Comparison of ENCODE assay signal across 17 cellular contexts in the genomic region with DNA sequence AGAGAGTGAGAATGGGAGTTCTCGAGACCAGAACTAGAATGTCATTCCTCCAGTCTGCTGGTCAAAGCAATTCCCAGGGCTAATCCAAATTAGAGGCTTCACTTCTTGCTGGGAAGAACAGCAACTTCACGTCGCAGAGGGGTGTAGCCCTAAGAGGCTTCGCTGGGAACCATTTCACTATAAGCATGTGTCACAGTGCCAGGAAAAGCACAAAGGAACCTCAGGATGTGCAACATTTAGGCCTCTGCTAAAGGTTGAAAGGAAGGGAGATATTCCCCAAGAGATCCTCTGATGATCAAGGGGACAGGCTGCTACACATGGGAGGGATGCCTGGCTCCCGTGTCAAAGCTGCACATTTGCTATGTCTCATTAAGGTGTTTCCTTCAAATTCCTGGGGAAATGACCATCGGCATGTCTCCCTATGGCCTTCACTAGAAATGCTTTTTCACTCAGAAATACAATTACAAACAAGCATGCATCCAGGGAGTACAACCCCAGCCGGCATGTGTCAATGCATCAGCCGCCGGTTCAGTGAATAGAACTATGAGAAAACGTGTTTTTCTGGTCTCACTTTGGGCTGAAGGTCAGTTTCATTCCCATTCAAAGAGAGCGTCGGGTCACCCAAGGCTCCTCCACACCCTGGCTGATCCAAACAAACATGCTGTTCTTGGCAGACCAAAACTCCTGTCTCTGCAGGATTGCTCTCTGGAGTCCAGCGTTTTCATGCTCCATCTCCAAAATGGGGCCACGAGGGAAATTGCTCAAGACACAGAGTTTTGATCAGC. TPM values are rescaled to one million over a fixed set of nuclear protein-coding genes. Genes with fewer than 3 reads are reported as not detected.
DNase-seq lines count a peak whose midpoint lies in the region; ATAC-seq and TF ChIP-seq lines count a peak whose summit lies in the region.
"Had no signal": no experiment of that assay in that cellular context is flagged by ENCODE, and none has a peak within 500 bp of the region (broad histone marks: within the 10 kb centered on the region; RNA-seq: fewer than 3 reads in every experiment).

No MANE protein-coding gene starts in this region.

- H3K27ac ChIP-seq in skeletal muscle tissue (ENCODE audit: low read depth, low read length) = peak overlapping the region; percentile 29

- H3K27ac Mint-ChIP-seq in type B pancreatic cell = peak overlapping the region; percentile 25
- H3K27ac Mint-ChIP-seq in CD14-positive monocyte = no peak overlapping the region
- H3K27ac Mint-ChIP-seq: CD4-positive, alpha-beta memory T cell had no signal

- H3K4me1 Mint-ChIP-seq in type B pancreatic cell (ENCODE audit: unreplicated experiment) = peaks cover 13% of the 10 kb centered on the region
- no peaks in the 10 kb centered on the region for H3K4me1 Mint-ChIP-seq in CD14-positive monocyte
- H3K4me1 Mint-ChIP-seq: CD4-positive, alpha-beta memory T cell had no signal

- H3K4me1 ChIP-seq in skeletal muscle tissue (ENCODE audit: control insufficient read depth in 3 of 3, insufficient read depth in 3 of 3, low read length in 3 of 3) = peaks cover 3 to 13% (median 5%) of the 10 kb centered on the region in 3 donors

- peak; percentile 96 for ATAC-seq in left ventricle myocardium superior

- TF ChIP-seq CTCF in choroid plexus epithelial cell (conservative IDR thresholded peaks at IDR 0.05; ENCODE audit: low read depth, low read length) = no peak
- TF ChIP-seq CTCF in type B pancreatic cell (conservative IDR thresholded peaks at IDR 0.05) = no peak
- no peak for TF ChIP-seq CTCF in CD14-positive monocyte (IDR thresholded peaks at IDR 0.05)

- H3K27me3 Mint-ChIP-seq in type B pancreatic cell = peaks cover 15% of the 10 kb centered on the region
- peaks cover 0 to 3% (median 3%) of the 10 kb centered on the region in 3 donors for H3K27me3 Mint-ChIP-seq in CD14-positive monocyte (ENCODE audit: low read depth in 3 of 3)

- intact Hi-C loops in left ventricle myocardium superior (cut with micrococcal nuclease) (no loop called here), CD14-positive monocyte (cut with micrococcal nuclease) (no loop called here)

- H3K9me3 Mint-ChIP-seq in type B pancreatic cell (no peaks in the 10 kb centered on the region), CD14-positive monocyte (no peaks in the 10 kb centered on the region)

- no peaks in the 10 kb centered on the region for H3K36me3 ChIP-seq in skeletal muscle tissue (ENCODE audit: control insufficient read depth in 3 of 3, insufficient read depth in 3 of 3, low read length in 3 of 3)
- H3K36me3 ChIP-seq: SJSA1 had no signal

- no peak overlapping the region for H3K9ac ChIP-seq in skeletal muscle tissue (ENCODE audit: low read depth in 1 of 3, low read length in 3 of 3)

- H3K4me3 Mint-ChIP-seq in type B pancreatic cell = no peak overlapping the region
- no peak overlapping the region for H3K4me3 Mint-ChIP-seq in CD14-positive monocyte
- H3K4me3 Mint-ChIP-seq: CD4-positive, alpha-beta memory T cell had no signal

- DNase-seq in choroid plexus epithelial cell (ENCODE audit: low read depth) = peak; percentile 52
- DNase-seq in left ventricle myocardium superior = peak; percentile 53
- no peak for DNase-seq in type B pancreatic cell (ENCODE audit: extremely low spot score, unreplicated experiment)
- no peak for DNase-seq in NCI-H187 (lab: John Stamatoyannopoulos, UW)
- DNase-seq in NCI-H2107 (lab: John Stamatoyannopoulos, UW) = no peak
- no peak for DNase-seq in CD14-positive monocyte (ENCODE audit: low spot score)
- no peak for DNase-seq in NCI-H2029 (lab: John Stamatoyannopoulos, UW)
- DNase-seq: ACHN; CD4-positive, alpha-beta memory T cell; H7; Karpas-422; MM.1S; NCI-H1105; NCI-H187 treated with DMSO at 0.1 percent for 48 hours; NCI-H510A had no signal

- no peaks in the 10 kb centered on the region for H3K27me3 ChIP-seq in skeletal muscle tissue (ENCODE audit: control insufficient read depth in 3 of 3, insufficient read depth in 3 of 3, low read length in 3 of 3)
- H3K27me3 ChIP-seq: SJSA1 had no signal

- peaks cover 0 to 2% (median 0%) of the 10 kb centered on the region in 3 donors for H3K9me3 ChIP-seq in skeletal muscle tissue (ENCODE audit: control insufficient read depth in 3 of 3, low read length in 3 of 3)
- H3K9me3 ChIP-seq: SJSA1 had no signal

- no peak overlapping the region for H3K4me3 ChIP-seq in choroid plexus epithelial cell (ENCODE audit: low read depth, low read length)
- no peak overlapping the region for H3K4me3 ChIP-seq in skeletal muscle tissue (ENCODE audit: low read length in 3 of 3)
- H3K4me3 ChIP-seq: SJSA1 had no signal

- H3K36me3 Mint-ChIP-seq in type B pancreatic cell = no peaks in the 10 kb centered on the region
- no peaks in the 10 kb centered on the region for H3K36me3 Mint-ChIP-seq in CD14-positive monocyte
- H3K36me3 Mint-ChIP-seq: CD4-positive, alpha-beta memory T cell had no signal

RNA-seq across cellular contexts. Expression of gene NXT1, which starts 35.7 kb away (rescaled TPM):
- total RNA-seq in left ventricle myocardium superior (6.0 TPM), skeletal muscle tissue (15.1 TPM), type B pancreatic cell (ENCODE audit: low replicate concordance) (22.3 and 25.7 TPM in 2 replicates)
- 10 to 100 TPM; 37.8 to 39.4 TPM for polyA plus RNA-seq in CD14-positive monocyte

RNA-seq across cellular contexts. Expression of gene GZF1, which starts 47.1 kb away (rescaled TPM):
- 26.7 TPM for total RNA-seq in left ventricle myocardium superior
- total RNA-seq in skeletal muscle tissue = 11.0 TPM
- total RNA-seq in type B pancreatic cell (ENCODE audit: low replicate concordance) = 13.4 and 14.4 TPM in 2 replicates
- polyA plus RNA-seq in CD14-positive monocyte = 1 to 10 TPM; 5.5 to 7.0 TPM

Comparison
In these comparisons a context has a peak if more than half of its experiments do, and no peak if none do; other contexts are left out.
1. DNase-seq: peak in choroid plexus epithelial cell (single experiment) and left ventricle myocardium superior (single experiment); none in type B pancreatic cell (single experiment), NCI-H187 (0 of 2), NCI-H2107 (single experiment), CD14-positive monocyte (single experiment) and NCI-H2029 (single experiment).